Comparison of ENCODE assay signal across 18 cellular contexts in genomic region chr12:20548592-20548991, GRCh38.
"Had no signal": no experiment of that assay in that cellular context is flagged by ENCODE, and none has a peak within 500 bp of the region (broad histone marks: within the 10 kb centered on the region; RNA-seq: fewer than 3 reads in every experiment).

No MANE protein-coding gene starts in this region.

- ATAC-seq: activated naive CD4-positive, alpha-beta T cell treated with anti-CD3 and anti-CD28 coated beads, Interleukin-2, amount 50 U/mL, for 72 hours; activated T-cell treated with anti-CD3 and anti-CD28 coated beads, Interleukin-2, amount 50 U/mL, for 72 hours; body of pancreas; natural killer cell; stimulated activated memory B cell treated with anti-CD40 and anti-IgM and Interleukin-4, amounts not matched to agents 10 μg/mL and 1 μg/mL and 100 μg/mL, for 72 hours had no signal

- DNase-seq: activated B cell treated with CpG ODN at 0.5 μM for 24 hours; activated CD4-positive, alpha-beta T cell treated with anti-CD3 and anti-CD28 coated beads for 48 hours; activated CD8-positive, alpha-beta memory T cell treated with anti-CD3 and anti-CD28 coated beads, Interleukin-2, amount 50 U/mL, for 48 hours; activated gamma-delta T cell; activated T-cell treated with anti-CD3 and anti-CD28 coated beads, Interleukin-2, amount 50 U/mL, for 72 hours; amniotic stem cell; body of pancreas; natural killer cell; right lobe of liver; stimulated activated CD4-positive, alpha-beta T cell treated with anti-CD3 and anti-CD28 coated beads, Interleukin-12 subunit alpha, Interleukin-12 subunit beta, amount 100 ng/mL, for 4 hours; stimulated activated CD4-positive, alpha-beta T cell treated with anti-CD3 and anti-CD28 coated beads, Interleukin-2, amount 100 ng/mL, for 24 hours; trophoblast cell had no signal

- H3K36me3 Mint-ChIP-seq: activated naive CD4-positive, alpha-beta T cell treated with anti-CD3 and anti-CD28 coated beads, Interleukin-2, amount 50 U/mL, for 72 hours; memory B cell; natural killer cell; stimulated activated memory B cell treated with anti-CD40 and anti-IgM and Interleukin-4, amounts not matched to agents 10 μg/mL and 1 μg/mL and 100 μg/mL, for 72 hours had no signal

- H3K4me3 Mint-ChIP-seq: activated B cell treated with CpG ODN at 0.5 μM for 24 hours; activated T-cell treated with anti-CD3 and anti-CD28 coated beads, Interleukin-2, amount 50 U/mL, for 72 hours; endodermal cell; memory B cell; natural killer cell; stimulated activated memory B cell treated with anti-CD40 and anti-IgM and Interleukin-4, amounts not matched to agents 10 μg/mL and 1 μg/mL and 100 μg/mL, for 72 hours; T-helper 1 cell treated with Interleukin-12 subunit alpha and Interleukin-12 subunit beta and Interleukin-4 antibody, amounts not matched to agents 30 μg/mL and 1 μg/mL, for 36 hours had no signal

- H3K36me3 ChIP-seq: right lobe of liver had no signal

- H3K4me1 ChIP-seq: body of pancreas, right lobe of liver had no signal

- H3K4me3 ChIP-seq: body of pancreas, right lobe of liver had no signal

- H3K27ac Mint-ChIP-seq: activated B cell treated with CpG ODN at 0.5 μM for 24 hours; activated naive CD4-positive, alpha-beta T cell treated with anti-CD3 and anti-CD28 coated beads, Interleukin-2, amount 50 U/mL, for 72 hours; activated T-cell treated with anti-CD3 and anti-CD28 coated beads, Interleukin-2, amount 50 U/mL, for 72 hours; endodermal cell; memory B cell; natural killer cell; progenitor cell of endocrine pancreas; stimulated activated memory B cell treated with anti-CD40 and anti-IgM and Interleukin-4, amounts not matched to agents 10 μg/mL and 1 μg/mL and 100 μg/mL, for 72 hours; T-helper 1 cell treated with Interleukin-12 subunit alpha and Interleukin-12 subunit beta and Interleukin-4 antibody, amounts not matched to agents 30 μg/mL and 1 μg/mL, for 36 hours had no signal

- H3K27ac ChIP-seq: body of pancreas, right lobe of liver had no signal

- H3K27me3 ChIP-seq: body of pancreas, right lobe of liver had no signal

- H3K4me1 Mint-ChIP-seq: activated B cell treated with CpG ODN at 0.5 μM for 24 hours; memory B cell; natural killer cell; stimulated activated memory B cell treated with anti-CD40 and anti-IgM and Interleukin-4, amounts not matched to agents 10 μg/mL and 1 μg/mL and 100 μg/mL, for 72 hours had no signal

- H3K9me3 ChIP-seq: body of pancreas, right lobe of liver had no signal

- H3K27me3 Mint-ChIP-seq: activated B cell treated with CpG ODN at 0.5 μM for 24 hours; memory B cell; progenitor cell of endocrine pancreas; stimulated activated memory B cell treated with anti-CD40 and anti-IgM and Interleukin-4, amounts not matched to agents 10 μg/mL and 1 μg/mL and 100 μg/mL, for 72 hours had no signal

- H3K9me3 Mint-ChIP-seq: activated naive CD4-positive, alpha-beta T cell treated with anti-CD3 and anti-CD28 coated beads, Interleukin-2, amount 50 U/mL, for 72 hours; activated T-cell treated with anti-CD3 and anti-CD28 coated beads, Interleukin-2, amount 50 U/mL, for 72 hours; natural killer cell had no signal
